21 cellular contexts compared by ENCODE assay signal in the genomic region with DNA sequence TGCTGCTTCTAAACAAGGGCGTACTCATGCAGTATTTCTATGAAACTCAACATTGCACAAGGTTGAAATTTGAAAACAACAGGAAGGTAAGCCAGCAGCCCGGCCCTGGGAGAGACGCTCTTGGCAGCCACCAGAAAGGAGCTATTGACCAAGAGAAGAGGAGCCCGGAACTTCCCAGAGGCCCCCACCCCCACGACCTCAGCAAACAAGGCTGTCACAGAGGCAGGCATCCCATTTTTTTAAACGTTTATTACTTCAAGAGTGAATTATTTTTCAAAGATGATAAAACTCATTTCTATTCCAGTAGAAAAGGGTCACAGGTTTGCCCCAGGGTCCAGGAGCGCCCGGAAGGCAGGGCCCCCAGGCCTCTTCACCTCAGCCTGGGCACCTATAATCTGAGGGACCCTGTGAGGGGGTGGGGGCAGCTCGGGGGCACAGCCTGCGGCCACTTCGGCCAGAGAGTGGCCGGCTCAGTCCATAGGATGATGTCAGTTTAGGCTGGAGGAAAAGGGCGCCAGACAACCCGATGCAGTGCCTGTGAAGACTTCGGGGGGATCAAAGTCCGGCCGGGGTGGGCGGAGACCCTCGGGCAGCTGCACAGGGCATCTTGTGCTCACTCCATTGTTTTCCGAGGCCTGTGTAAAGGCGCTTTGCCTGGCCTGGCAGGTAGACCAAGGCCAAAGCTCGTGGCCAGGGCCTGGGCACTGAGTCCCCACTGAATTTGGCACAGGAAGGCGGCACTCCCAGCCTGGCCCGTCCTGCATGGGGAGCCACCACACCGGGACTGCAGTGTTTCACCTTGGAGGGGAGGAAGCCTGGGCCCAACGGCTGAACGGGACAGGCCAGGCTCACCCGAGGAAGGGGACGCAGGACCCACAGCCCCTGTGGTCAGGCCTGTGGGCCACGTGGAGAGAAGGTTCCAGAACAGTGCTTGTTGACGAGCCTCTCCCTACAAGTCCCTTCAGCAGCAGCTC.
DNase-seq lines count a peak whose midpoint lies in the region; ATAC-seq, FAIRE-seq and TF ChIP-seq lines count a peak whose summit lies in the region.
"Had no signal": no experiment of that assay in that cellular context is flagged by ENCODE, and none has a peak within 500 bp of the region (broad histone marks: within the 10 kb centered on the region; RNA-seq: fewer than 3 reads in every experiment).

No MANE protein-coding gene starts in this region.

- CTCF ChIA-PET in K562 (lab: Yijun Ruan, JAX; ENCODE audit: low intra/inter-chr PET ratio): no interaction called here
- CTCF ChIA-PET in Calu3 (lab: Charles Lee): no interaction called here

- WGBS in K562 (ENCODE audit: insufficient coverage, low coverage, missing lambda C conversion rate): 85% methylated on average over 26 of the region's 31 CpGs
- 54 to 64% methylated on average over 5 to 8 of the region's 31 CpGs for WGBS in gastroesophageal sphincter (ENCODE audit: low coverage in 1 of 2), 2 donors

- no peak for FAIRE-seq in K562 (lab: Jason Lieb, UNC)
- FAIRE-seq: H54, islet of Langerhans had no signal

- no peaks in the 10 kb centered on the region; the same call in 1 of the 2 replicates for H4K20me1 ChIP-seq in K562 (replicated peaks; ENCODE audit: control insufficient read depth, insufficient read depth, low read length)

- no peaks in the 10 kb centered on the region for H3K9me3 Mint-ChIP-seq in progenitor cell of endocrine pancreas (ENCODE audit: low read depth)
- H3K9me3 Mint-ChIP-seq in Calu3 (ENCODE audit: low read depth, unreplicated experiment): peaks cover 3% of the 10 kb centered on the region

- no peak overlapping the region for H3K4me3 ChIP-seq in K562
- H3K4me3 ChIP-seq in gastroesophageal sphincter: no peak overlapping the region
- H3K4me3 ChIP-seq: mucosa of descending colon, smooth muscle cell had no signal

- H3K4me1 Mint-ChIP-seq in progenitor cell of endocrine pancreas (ENCODE audit: low read depth): peaks cover 6% of the 10 kb centered on the region
- H3K4me1 Mint-ChIP-seq in Calu3 (ENCODE audit: low read depth, unreplicated experiment): peaks cover 12% of the 10 kb centered on the region

- TF ChIP-seq CTCF in K562 (IDR thresholded peaks at IDR 0.05 in 2 of 3, conservative IDR thresholded peaks at IDR 0.05 in 1 of 3; ENCODE audit: insufficient read depth in 2 of 3, low read depth in 1 of 3, low read length in 3 of 3) (no peak), gastroesophageal sphincter (IDR thresholded peaks at IDR 0.05) (no peak), progenitor cell of endocrine pancreas (IDR thresholded peaks at IDR 0.05; ENCODE audit: unreplicated experiment) (no peak), Calu3 (IDR thresholded peaks at IDR 0.05; ENCODE audit: unreplicated experiment) (no peak)

- H3K27ac Mint-ChIP-seq in progenitor cell of endocrine pancreas (peak overlapping the region; percentile 37), Calu3 (ENCODE audit: unreplicated experiment) (no peak overlapping the region)

- ATAC-seq in K562: no peak
- peak; percentile 46 for ATAC-seq in gastroesophageal sphincter
- no peak for ATAC-seq in GM18519 (IDR thresholded peaks at IDR 0.05; ENCODE audit: low FRiP score, unreplicated experiment)
- ATAC-seq: foreskin keratinocyte, mucosa of descending colon, SK-N-SH treated with all-trans-retinoic acid at 6 μM for 48 hours had no signal

- H3K9ac ChIP-seq in K562 (ENCODE audit: insufficient read depth in 1 of 2, low read depth in 2 of 2, low read length in 2 of 2): peak overlapping the region in 1 of 2 experiments; percentile 38; a peak in 2 of 4 replicates

- BruUV-seq in K562 (replicated peaks; lab: Mats Ljungman, UMichigan) (TSS peak; percentile 38), Calu3 (replicated peaks; lab: Mats Ljungman, UMichigan) (no TSS peak)

- H3K27ac ChIP-seq in K562 (ENCODE audit: extremely low read depth, low read depth, low read length): no peak overlapping the region
- H3K27ac ChIP-seq in gastroesophageal sphincter: no peak overlapping the region
- H3K27ac ChIP-seq: foreskin keratinocyte had no signal

- in situ Hi-C loops in K562 (cut with MboI): no loop called here

- no peak for TF ChIP-seq EP300 in K562 (IDR thresholded peaks at IDR 0.05; ENCODE audit: low read length)
- no peak for TF ChIP-seq EP300 in gastroesophageal sphincter (IDR thresholded peaks at IDR 0.05)

- H3K27me3 ChIP-seq in K562 (ENCODE audit: control insufficient read depth in 2 of 2, insufficient read depth in 2 of 2, low read length in 2 of 2) (no peaks in the 10 kb centered on the region), gastroesophageal sphincter (no peaks in the 10 kb centered on the region)
- H3K27me3 ChIP-seq: foreskin keratinocyte had no signal

- TF ChIP-seq POLR2A in K562 (conservative IDR thresholded peaks at IDR 0.05) (peak; percentile 30; the same call in 1 of the 2 replicates), gastroesophageal sphincter (IDR thresholded peaks at IDR 0.05) (no peak)

- no peak overlapping the region for H2AFZ ChIP-seq in K562 (ENCODE audit: low read depth, low read length)

- H3K4me1 ChIP-seq in K562 (replicated peaks in 1 of 2; ENCODE audit: control insufficient read depth in 2 of 2, insufficient read depth in 2 of 2, low read length in 2 of 2) (peaks cover 14 to 38% of the 10 kb centered on the region in 2 experiments), gastroesophageal sphincter (peaks cover 0 to 15% (median 0%) of the 10 kb centered on the region in 3 donors)

- H3K36me3 ChIP-seq in K562 (ENCODE audit: control insufficient read depth, insufficient read depth, low read length) (peaks cover 35% of the 10 kb centered on the region; the same call in 2 of the 3 replicates), gastroesophageal sphincter (peaks cover 0 to 5% of the 10 kb centered on the region in 2 donors)

- intact Hi-C loops in K562 (cut with micrococcal nuclease): loop anchor here (10.0 kb wide), 1 partner anchor 463 kb away; no protein-coding TSS in a partner anchor
- intact Hi-C loops in Calu3 (cut with micrococcal nuclease; ENCODE audit: unreplicated experiment): no loop called here

- POLR2A ChIA-PET in K562 (lab: Yijun Ruan, JAX): interaction anchor here (0.6 kb wide), 1 partner anchor 128 kb away, joined by 3 read pairs; no protein-coding TSS in a partner anchor

- H3K9me3 ChIP-seq in K562 (replicated peaks; ENCODE audit: control insufficient read depth, insufficient read depth, low read depth, low read length) (no peaks in the 10 kb centered on the region), gastroesophageal sphincter (no peaks in the 10 kb centered on the region)
- H3K9me3 ChIP-seq: mucosa of descending colon had no signal

- H3K27me3 Mint-ChIP-seq in progenitor cell of endocrine pancreas: peaks cover 10% of the 10 kb centered on the region
- peaks cover 6% of the 10 kb centered on the region for H3K27me3 Mint-ChIP-seq in Calu3 (ENCODE audit: unreplicated experiment)

- H3K4me2 ChIP-seq in K562 (ENCODE audit: insufficient read depth, low read length): no peak overlapping the region
- H3K4me2 ChIP-seq: smooth muscle cell had no signal

- peak; percentile 36 for DNase-seq in GF-D8 (lab: John Stamatoyannopoulos, UW)
- DNase-seq in K562 (ENCODE audit: extremely low read depth in 1 of 4, low spot score in 3 of 4): no peak
- DNase-seq in progenitor cell of endocrine pancreas (ENCODE audit: low spot score, unreplicated experiment): no peak
- no peak for DNase-seq in Calu3
- DNase-seq in MV-4-11 (lab: John Stamatoyannopoulos, UW): no peak
- DNase-seq in activated T-cell treated with anti-CD3 and anti-CD28 coated beads, Interleukin-2, amount 50 U/mL, for 48 hours: no peak
- DNase-seq: ACHN; activated naive CD4-positive, alpha-beta T cell treated with anti-CD3 and anti-CD28 coated beads, Interleukin-2, amount 50 U/mL, for 16 hours; DMS79 treated with DMSO at 0.1 percent for 48 hours; foreskin keratinocyte; hypothalamus; KG1; mucosa of descending colon; NCI-H1694; NCI-H524 treated with DMSO at 0.1 percent for 48 hours had no signal

- H3K36me3 Mint-ChIP-seq in progenitor cell of endocrine pancreas (ENCODE audit: insufficient read depth) (no peaks in the 10 kb centered on the region), Calu3 (ENCODE audit: insufficient read depth, unreplicated experiment) (peaks cover 3% of the 10 kb centered on the region)

- H3K9me1 ChIP-seq in K562 (ENCODE audit: control insufficient read depth, insufficient read depth, low read length): no peaks in the 10 kb centered on the region

- H3K4me3 Mint-ChIP-seq in progenitor cell of endocrine pancreas (ENCODE audit: low read depth) (no peak overlapping the region), Calu3 (ENCODE audit: low read depth, unreplicated experiment) (no peak overlapping the region)

- TF ChIP-seq RAD21 in K562 (CRISPR knock-in tag; conservative IDR thresholded peaks at IDR 0.05 in 1 of 2, IDR thresholded peaks at IDR 0.05 in 1 of 2): no peak

- H3K79me2 ChIP-seq in K562 (ENCODE audit: control insufficient read depth, insufficient read depth, low read length): no peaks in the 10 kb centered on the region

TF ChIP-seq in K562, 482 proteins besides CTCF, POLR2A, EP300 and RAD21:
- TF ChIP-seq E2F3 (CRISPR knock-in tag; IDR thresholded peaks at IDR 0.05) (no peak), CBFB (CRISPR knock-in tag; IDR thresholded peaks at IDR 0.05) (no peak), PTBP1 (IDR thresholded peaks at IDR 0.05; ENCODE audit: low read depth, low read length) (no peak), FIP1L1 (IDR thresholded peaks at IDR 0.05; ENCODE audit: low read depth, low read length, poor library complexity, severe bottlenecking) (peak; percentile 49), KLF1 (tag; IDR thresholded peaks at IDR 0.05) (no peak), POLR2G (IDR thresholded peaks at IDR 0.05; ENCODE audit: low read depth, low read length) (peak; percentile 65)
- TF ChIP-seq, protein P1, sequence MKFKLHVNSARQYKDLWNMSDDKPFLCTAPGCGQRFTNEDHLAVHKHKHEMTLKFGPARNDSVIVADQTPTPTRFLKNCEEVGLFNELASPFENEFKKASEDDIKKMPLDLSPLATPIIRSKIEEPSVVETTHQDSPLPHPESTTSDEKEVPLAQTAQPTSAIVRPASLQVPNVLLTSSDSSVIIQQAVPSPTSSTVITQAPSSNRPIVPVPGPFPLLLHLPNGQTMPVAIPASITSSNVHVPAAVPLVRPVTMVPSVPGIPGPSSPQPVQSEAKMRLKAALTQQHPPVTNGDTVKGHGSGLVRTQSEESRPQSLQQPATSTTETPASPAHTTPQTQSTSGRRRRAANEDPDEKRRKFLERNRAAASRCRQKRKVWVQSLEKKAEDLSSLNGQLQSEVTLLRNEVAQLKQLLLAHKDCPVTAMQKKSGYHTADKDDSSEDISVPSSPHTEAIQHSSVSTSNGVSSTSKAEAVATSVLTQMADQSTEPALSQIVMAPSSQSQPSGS (CRISPR knock-in tag; IDR thresholded peaks at IDR 0.05): no peak
TF ChIP-seq in K562: peak in this region for 2.
